In genomic region chr3:95029644-95030043, GRCh38 we compare ENCODE assay signal across 1 cellular context.
TF ChIP-seq lines count a peak whose summit lies in the region.

No MANE protein-coding gene starts in this region.

TF ChIP-seq in SK-N-SH treated with all-trans-retinoic acid at 6 μM for 48 hours, 23 proteins besides CTCF, POLR2A, EP300 and RAD21 (continued from another document):
- TF ChIP-seq TSHZ2 (CRISPR knock-in tag; IDR thresholded peaks at IDR 0.05) (no peak), ZFP3 (CRISPR knock-in tag; IDR thresholded peaks at IDR 0.05) (no peak), TCF4 (CRISPR knock-in tag; IDR thresholded peaks at IDR 0.05; ENCODE audit: borderline replicate concordance) (no peak), RARB (CRISPR knock-in tag; IDR thresholded peaks at IDR 0.05) (no peak), SNAI2 (CRISPR knock-in tag; IDR thresholded peaks at IDR 0.05) (no peak), PATZ1 (CRISPR knock-in tag; IDR thresholded peaks at IDR 0.05; ENCODE audit: borderline replicate concordance) (no peak)
TF ChIP-seq in SK-N-SH treated with all-trans-retinoic acid at 6 μM for 48 hours: peak in this region for 0.
